2 cellular contexts compared by ENCODE assay signal in the genomic region with DNA sequence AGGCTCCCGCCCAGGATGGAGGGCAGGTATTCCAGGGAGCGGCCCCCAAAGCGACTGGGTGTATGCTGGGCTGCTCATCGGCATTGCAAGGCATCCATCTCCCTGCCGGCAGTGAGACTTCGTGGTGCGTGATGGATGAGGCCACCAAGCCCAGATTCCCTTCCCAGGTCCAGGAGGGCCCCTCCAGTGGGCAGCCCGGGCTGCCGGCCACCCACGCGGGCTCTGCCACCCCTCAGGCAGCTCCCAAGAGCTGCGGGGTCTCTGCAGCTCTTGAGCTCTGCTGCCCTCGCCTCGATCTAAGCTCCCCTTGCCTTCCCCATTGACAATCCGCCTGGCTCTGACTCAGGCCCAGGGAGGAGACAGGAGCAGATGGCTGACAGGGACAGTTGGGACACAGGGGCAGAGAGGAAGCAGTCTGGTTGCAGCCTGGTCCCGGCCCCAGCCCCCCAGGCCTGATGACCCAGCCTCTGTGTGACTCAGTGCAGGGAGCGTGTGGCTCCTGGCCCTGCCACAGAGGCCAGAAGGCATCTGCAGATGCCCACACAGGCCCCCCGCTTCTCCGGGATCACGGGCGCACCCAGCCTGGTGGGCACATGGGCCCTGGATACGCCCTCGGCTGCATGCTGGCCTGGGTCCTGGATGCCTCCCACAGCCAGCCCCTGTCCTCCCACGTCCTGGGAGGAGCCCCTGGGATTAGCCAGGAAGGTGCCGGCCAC.
TF ChIP-seq lines count a peak whose summit lies in the region.

No MANE protein-coding gene starts in this region.

TF ChIP-seq in HEK293, 187 proteins besides CTCF, POLR2A, EP300 and RAD21:
- TF ChIP-seq YY2 (tag by site-specific recombination; IDR thresholded peaks at IDR 0.05): no peak
- no peak for TF ChIP-seq GLIS1 (tag by site-specific recombination; IDR thresholded peaks at IDR 0.05)
- TF ChIP-seq ZFHX2 (tag by site-specific recombination; conservative IDR thresholded peaks at IDR 0.05): peak; percentile 84
- TF ChIP-seq EGR2 (tag by site-specific recombination; IDR thresholded peaks at IDR 0.05; ENCODE audit: low read depth): peak; percentile 80

TF ChIP-seq in H1, 55 proteins besides CTCF, POLR2A, EP300 and RAD21:
- TF ChIP-seq BCL11A (IDR thresholded peaks at IDR 0.05; ENCODE audit: low read depth in 2 of 2, low read length in 2 of 2) (no peak), NRF1 (IDR thresholded peaks at IDR 0.05; ENCODE audit: low read depth, low read length) (no peak), SP1 (IDR thresholded peaks at IDR 0.05; ENCODE audit: low read depth, low read length) (no peak), KDM1A (IDR thresholded peaks at IDR 0.05; ENCODE audit: borderline replicate concordance, low read length) (no peak), JUN (IDR thresholded peaks at IDR 0.05; ENCODE audit: low read depth, low read length) (no peak), CHD2 (IDR thresholded peaks at IDR 0.05; ENCODE audit: low read length) (no peak), CREB1 (IDR thresholded peaks at IDR 0.05) (no peak), PHF8 (conservative IDR thresholded peaks at IDR 0.05; ENCODE audit: low read depth, low read length) (no peak), RFX5 (IDR thresholded peaks at IDR 0.05; ENCODE audit: borderline replicate concordance, low read depth, low read length) (no peak), HDAC2 (IDR thresholded peaks at IDR 0.05; ENCODE audit: borderline replicate concordance in 1 of 2, low read depth in 2 of 2, low read length in 2 of 2) (no peak)
